ENCODE assay signal across 30 cellular contexts in genomic region chr13:51698352-51698751, GRCh38.
"Had no signal": no experiment of that assay in that cellular context is flagged by ENCODE, and none has a peak within 500 bp of the region (broad histone marks: within the 10 kb centered on the region; RNA-seq: fewer than 3 reads in every experiment).

No MANE protein-coding gene starts in this region.

- H3K36me3 ChIP-seq: esophagus muscularis mucosa, gastrocnemius medialis, WERI-Rb-1 had no signal

- H3K9me3 ChIP-seq: body of pancreas, gastrocnemius medialis had no signal

- H3K4me3 ChIP-seq: body of pancreas, esophagus muscularis mucosa, gastrocnemius medialis had no signal

- ATAC-seq: activated CD4-positive, CD25-positive, alpha-beta regulatory T cell treated with anti-CD3 and anti-CD28 coated beads, Interleukin-2, amount 50 U/mL, for 24 hours; activated CD8-positive, alpha-beta T cell treated with anti-CD3 and anti-CD28 coated beads for 36 hours; activated T-cell treated with anti-CD3 and anti-CD28 coated beads, Interleukin-2, amount 50 U/mL, for 4 hours; activated T-helper 17 cell treated with anti-CD3 and anti-CD28 coated beads, Interleukin-2, amount 50 U/mL, for 72 hours; body of pancreas; effector memory CD8-positive, alpha-beta T cell; foreskin keratinocyte; gastrocnemius medialis; T-helper 17 cell had no signal

- H3K4me1 ChIP-seq: esophagus muscularis mucosa, gastrocnemius medialis had no signal

- H3K27ac ChIP-seq: body of pancreas, esophagus muscularis mucosa, foreskin keratinocyte, gastrocnemius medialis, WERI-Rb-1 had no signal

- H3K27me3 ChIP-seq: body of pancreas, esophagus muscularis mucosa, foreskin keratinocyte, gastrocnemius medialis had no signal

- DNase-seq: activated B cell treated with CpG ODN at 0.5 μM for 24 hours; activated CD4-positive, alpha-beta T cell treated with anti-CD3 and anti-CD28 coated beads for 48 hours; activated CD4-positive, alpha-beta T cell treated with anti-CD3 and anti-CD28 coated beads, Interleukin-2, amount 50 U/mL, for 1 hour; activated CD4-positive, alpha-beta T cell treated with anti-CD3 and anti-CD28 coated beads, Interleukin-2, amount 50 U/mL, for 48 hours; activated CD8-positive, alpha-beta memory T cell treated with anti-CD3 and anti-CD28 coated beads for 24 hours; activated CD8-positive, alpha-beta T cell treated with anti-CD3 and anti-CD28 coated beads for 36 hours; activated effector memory CD4-positive, alpha-beta T cell treated with Interleukin-2 at 50 U/mL for 16 hours; activated gamma-delta T cell treated with Interleukin-2 at 50 U/mL for 16 hours; activated naive CD4-positive, alpha-beta T cell treated with anti-CD3 and anti-CD28 coated beads, Interleukin-2, amount 50 U/mL, for 16 hours; activated naive CD4-positive, alpha-beta T cell treated with Interleukin-2 at 50 U/mL for 16 hours; activated T-cell treated with anti-CD3 and anti-CD28 coated beads, Interleukin-2, amount 50 U/mL, for 4 hours; amniotic stem cell; anterior cingulate cortex; body of pancreas; caudate nucleus; cortex of kidney; dermis blood vessel endothelial cell; effector CD4-positive, alpha-beta T cell; effector memory CD8-positive, alpha-beta T cell; erythroblast; foreskin keratinocyte; gastrocnemius medialis; glutamatergic neuron; T-helper 1 cell; T-helper 17 cell; T1000; WERI-Rb-1 had no signal
